ENCODE assay signal across 32 cellular contexts in the genomic region with DNA sequence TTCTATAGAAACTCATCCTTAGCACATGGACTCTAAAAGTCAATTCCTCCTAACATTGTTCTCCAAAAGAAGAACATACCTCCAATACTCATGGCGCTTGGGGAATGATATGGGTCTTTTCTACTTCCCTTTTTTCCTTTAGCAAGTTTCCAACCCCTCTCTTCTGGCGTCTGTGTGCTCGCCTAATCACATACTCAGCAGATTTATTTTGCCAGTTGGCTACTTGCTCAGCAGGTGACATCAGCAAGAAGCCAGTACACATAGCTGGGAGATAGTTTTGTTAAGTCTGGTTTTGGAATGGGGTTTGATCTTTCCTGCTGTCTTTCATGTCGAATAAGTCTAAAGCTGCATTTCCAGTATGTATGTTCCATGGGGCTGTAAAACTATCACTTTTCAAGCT.
"Had no signal": no experiment of that assay in that cellular context is flagged by ENCODE, and none has a peak within 500 bp of the region (broad histone marks: within the 10 kb centered on the region; RNA-seq: fewer than 3 reads in every experiment).

No MANE protein-coding gene starts in this region.

- H3K9me3 ChIP-seq: ascending aorta, esophagus squamous epithelium, gastroesophageal sphincter had no signal

- H3K4me3 ChIP-seq: ascending aorta, esophagus squamous epithelium, gastroesophageal sphincter had no signal

- H3K27ac ChIP-seq: ascending aorta, brain microvascular endothelial cell, epithelial cell of prostate, esophagus squamous epithelium, gastroesophageal sphincter, VCaP had no signal

- H3K36me3 Mint-ChIP-seq: activated naive CD4-positive, alpha-beta T cell treated with anti-CD3 and anti-CD28 coated beads, Interleukin-2, amount 10 ng/mL, durations not matched to agents 7 days and 5 days; activated naive CD4-positive, alpha-beta T cell treated with anti-CD3 and anti-CD28 coated beads, Interleukin-2, amount 50 U/mL, for 72 hours; activated naive CD8-positive, alpha-beta T cell treated with anti-CD3 and anti-CD28 coated beads, Interleukin-2, amount 10 ng/mL, durations not matched to agents 7 days and 5 days; WTC11 had no signal

- H3K4me1 ChIP-seq: ascending aorta, esophagus squamous epithelium, gastroesophageal sphincter had no signal

- H3K27ac Mint-ChIP-seq: activated CD4-positive, alpha-beta memory T cell treated with anti-CD3 and anti-CD28 coated beads, Interleukin-2, amount 10 ng/mL, durations not matched to agents 7 days and 5 days; activated CD4-positive, alpha-beta T cell treated with anti-CD3 and anti-CD28 coated beads, Interleukin-2, amount 10 ng/mL, durations not matched to agents 7 days and 5 days; activated naive CD4-positive, alpha-beta T cell treated with anti-CD3 and anti-CD28 coated beads, Interleukin-2, amount 10 ng/mL, durations not matched to agents 7 days and 5 days; activated naive CD4-positive, alpha-beta T cell treated with anti-CD3 and anti-CD28 coated beads, Interleukin-2, amount 50 U/mL, for 72 hours; activated naive CD8-positive, alpha-beta T cell treated with anti-CD3 and anti-CD28 coated beads, Interleukin-2, amount 10 ng/mL, durations not matched to agents 7 days and 5 days; activated T-cell treated with anti-CD3 and anti-CD28 coated beads, Interleukin-2, amount 50 U/mL, for 24 hours; activated T-cell treated with anti-CD3 and anti-CD28 coated beads, Interleukin-2, amount 50 U/mL, for 72 hours; effector memory CD8-positive, alpha-beta T cell; WTC11 had no signal

- H3K36me3 ChIP-seq: ascending aorta, brain microvascular endothelial cell, esophagus squamous epithelium, gastroesophageal sphincter had no signal

- DNase-seq: activated CD4-positive, alpha-beta memory T cell treated with anti-CD3 and anti-CD28 coated beads, Interleukin-2, amount 10 ng/mL, durations not matched to agents 7 days and 5 days; activated CD4-positive, alpha-beta T cell treated with anti-CD3 and anti-CD28 coated beads for 1 hour; activated CD4-positive, alpha-beta T cell treated with anti-CD3 and anti-CD28 coated beads for 4 hours; activated CD4-positive, alpha-beta T cell treated with anti-CD3 and anti-CD28 coated beads, Interleukin-2, amount 10 ng/mL, durations not matched to agents 7 days and 5 days; activated CD4-positive, alpha-beta T cell treated with anti-CD3 and anti-CD28 coated beads, Interleukin-2, amount 50 U/mL, for 4 hours; activated CD8-positive, alpha-beta memory T cell treated with anti-CD3 and anti-CD28 coated beads, Interleukin-2, amount 50 U/mL, for 48 hours; activated gamma-delta T cell; activated naive CD4-positive, alpha-beta T cell; activated naive CD4-positive, alpha-beta T cell treated with anti-CD3 and anti-CD28 coated beads, Interleukin-2, amount 10 ng/mL, durations not matched to agents 7 days and 5 days; activated naive CD8-positive, alpha-beta T cell treated with anti-CD3 and anti-CD28 coated beads, Interleukin-2, amount 10 ng/mL, durations not matched to agents 7 days and 5 days; activated T-cell treated with anti-CD3 and anti-CD28 coated beads for 4 hours; activated T-cell treated with anti-CD3 and anti-CD28 coated beads, Interleukin-2, amount 50 U/mL, for 24 hours; activated T-cell treated with anti-CD3 and anti-CD28 coated beads, Interleukin-2, amount 50 U/mL, for 72 hours; brain microvascular endothelial cell; cortex of kidney; dermis blood vessel endothelial cell; effector CD4-positive, alpha-beta T cell; effector memory CD8-positive, alpha-beta T cell; esophagus squamous epithelium; foreskin melanocyte; head of caudate nucleus; T-helper 2 cell had no signal

- H3K4me3 Mint-ChIP-seq: activated CD4-positive, alpha-beta memory T cell treated with anti-CD3 and anti-CD28 coated beads, Interleukin-2, amount 10 ng/mL, durations not matched to agents 7 days and 5 days; activated CD4-positive, alpha-beta T cell treated with anti-CD3 and anti-CD28 coated beads, Interleukin-2, amount 10 ng/mL, durations not matched to agents 7 days and 5 days; activated naive CD4-positive, alpha-beta T cell treated with anti-CD3 and anti-CD28 coated beads, Interleukin-2, amount 10 ng/mL, durations not matched to agents 7 days and 5 days; activated naive CD8-positive, alpha-beta T cell treated with anti-CD3 and anti-CD28 coated beads, Interleukin-2, amount 10 ng/mL, durations not matched to agents 7 days and 5 days; activated T-cell treated with anti-CD3 and anti-CD28 coated beads, Interleukin-2, amount 50 U/mL, for 24 hours; activated T-cell treated with anti-CD3 and anti-CD28 coated beads, Interleukin-2, amount 50 U/mL, for 72 hours; effector memory CD8-positive, alpha-beta T cell; WTC11 had no signal

- H3K27me3 ChIP-seq: ascending aorta, brain microvascular endothelial cell, esophagus squamous epithelium, gastroesophageal sphincter had no signal

- H3K27me3 Mint-ChIP-seq: activated CD4-positive, alpha-beta memory T cell treated with anti-CD3 and anti-CD28 coated beads, Interleukin-2, amount 10 ng/mL, durations not matched to agents 7 days and 5 days; activated CD4-positive, alpha-beta T cell treated with anti-CD3 and anti-CD28 coated beads, Interleukin-2, amount 10 ng/mL, durations not matched to agents 7 days and 5 days; activated naive CD4-positive, alpha-beta T cell treated with anti-CD3 and anti-CD28 coated beads, Interleukin-2, amount 10 ng/mL, durations not matched to agents 7 days and 5 days; activated naive CD8-positive, alpha-beta T cell treated with anti-CD3 and anti-CD28 coated beads, Interleukin-2, amount 10 ng/mL, durations not matched to agents 7 days and 5 days; activated T-cell treated with anti-CD3 and anti-CD28 coated beads, Interleukin-2, amount 50 U/mL, for 24 hours; effector memory CD8-positive, alpha-beta T cell had no signal

- FAIRE-seq: bronchial epithelial cell, colon, endothelial cell of umbilical vein, TTC549 had no signal

- H3K9me3 Mint-ChIP-seq: effector memory CD8-positive, alpha-beta T cell had no signal

- H3K4me1 Mint-ChIP-seq: activated CD4-positive, alpha-beta memory T cell treated with anti-CD3 and anti-CD28 coated beads, Interleukin-2, amount 10 ng/mL, durations not matched to agents 7 days and 5 days; activated CD4-positive, alpha-beta T cell treated with anti-CD3 and anti-CD28 coated beads, Interleukin-2, amount 10 ng/mL, durations not matched to agents 7 days and 5 days; activated naive CD4-positive, alpha-beta T cell treated with anti-CD3 and anti-CD28 coated beads, Interleukin-2, amount 10 ng/mL, durations not matched to agents 7 days and 5 days; activated naive CD8-positive, alpha-beta T cell treated with anti-CD3 and anti-CD28 coated beads, Interleukin-2, amount 10 ng/mL, durations not matched to agents 7 days and 5 days; WTC11 had no signal
